Comparison of ENCODE assay signal across 10 cellular contexts in the genomic region with DNA sequence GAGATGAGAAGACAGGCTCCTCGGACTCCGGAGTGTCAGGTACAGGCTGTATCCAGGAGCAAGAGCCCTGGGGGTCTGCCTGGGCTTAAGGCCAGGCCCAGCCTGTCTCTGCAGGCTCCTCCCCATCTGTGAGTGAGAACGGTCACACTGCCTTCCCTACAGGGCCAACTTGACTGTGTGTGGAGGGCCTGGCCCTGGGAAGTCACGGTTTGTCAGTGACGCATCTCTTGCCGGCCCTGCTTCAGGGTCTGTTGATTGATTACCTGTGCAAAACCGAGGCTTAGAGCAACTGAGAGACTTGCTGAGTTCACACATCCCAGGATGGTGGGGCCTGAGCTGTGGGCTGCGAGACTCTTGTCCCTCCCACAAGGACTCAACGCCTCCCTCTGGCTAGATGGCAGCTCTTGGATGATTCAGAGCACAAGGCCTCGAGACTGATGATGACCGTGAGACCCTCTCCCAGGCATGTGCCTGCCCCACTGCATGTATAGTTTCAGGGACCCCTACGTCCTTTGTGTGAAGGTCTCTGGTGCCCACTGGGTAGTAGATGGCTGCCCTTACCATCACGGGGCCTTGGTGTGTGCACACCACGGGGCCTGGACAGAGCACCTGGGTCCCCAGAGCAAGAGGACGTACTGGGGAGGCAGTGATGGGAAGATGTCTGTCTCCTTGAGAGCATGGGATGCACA. TPM values are rescaled to one million over a fixed set of nuclear protein-coding genes. Genes with fewer than 3 reads are reported as not detected.
A peak's percentile ranks its signal among the peaks of the same experiment; 100 is the strongest.
DNase-seq lines count a peak whose midpoint lies in the region; ATAC-seq lines count a peak whose summit lies in the region.
"Had no signal": no experiment of that assay in that cellular context is flagged by ENCODE, and none has a peak within 500 bp of the region (broad histone marks: within the 10 kb centered on the region; RNA-seq: fewer than 3 reads in every experiment).

No MANE protein-coding gene starts in this region.

- H3K27me3 ChIP-seq in thymus (ENCODE audit: control insufficient read depth, insufficient read depth), result no peaks in the 10 kb centered on the region

- peaks cover 22% of the 10 kb centered on the region for H3K36me3 Mint-ChIP-seq in activated naive CD4-positive, alpha-beta T cell treated with anti-CD3 and anti-CD28 coated beads, Interleukin-2, amount 50 U/mL, for 24 hours
- peaks cover 45% of the 10 kb centered on the region for H3K36me3 Mint-ChIP-seq in memory B cell

- H3K9me3 ChIP-seq in thymus (ENCODE audit: control insufficient read depth), result no peaks in the 10 kb centered on the region
- H3K9me3 ChIP-seq: SK-N-SH had no signal

- ATAC-seq in memory B cell (ENCODE audit: low read depth), result no peak
- ATAC-seq in HG02970 (IDR thresholded peaks at IDR 0.05; ENCODE audit: low FRiP score, unreplicated experiment), result no peak

- peak overlapping the region; percentile 99 for H3K27ac Mint-ChIP-seq in activated naive CD4-positive, alpha-beta T cell treated with anti-CD3 and anti-CD28 coated beads, Interleukin-2, amount 50 U/mL, for 24 hours
- H3K27ac Mint-ChIP-seq in memory B cell, result peak overlapping the region; percentile 98

- peaks cover 76% of the 10 kb centered on the region for H3K36me3 ChIP-seq in thymus (ENCODE audit: control insufficient read depth, insufficient read depth)

- peak overlapping the region; percentile 95 for H3K27ac ChIP-seq in thymus (ENCODE audit: low read depth)

- H3K27me3 Mint-ChIP-seq in activated naive CD4-positive, alpha-beta T cell treated with anti-CD3 and anti-CD28 coated beads, Interleukin-2, amount 50 U/mL, for 24 hours, result no peaks in the 10 kb centered on the region
- H3K27me3 Mint-ChIP-seq in memory B cell, result no peaks in the 10 kb centered on the region

- 93% methylated on average over 15 of the region's 15 CpGs for WGBS in thymus

- DNase-seq in activated CD8-positive, alpha-beta memory T cell treated with anti-CD3 and anti-CD28 coated beads for 24 hours, result peak; percentile 73
- DNase-seq in activated CD8-positive, alpha-beta memory T cell treated with anti-CD3 and anti-CD28 coated beads, Interleukin-2, amount 50 U/mL, for 48 hours, result no peak
- peak in 1 of 2 donors; percentile 40 for DNase-seq in memory B cell (ENCODE audit: low spot score in 2 of 2)
- no peak for DNase-seq in NCI-H748 treated with DMSO at 0.1 percent for 48 hours (lab: John Stamatoyannopoulos, UW)
- DNase-seq in NCI-H510A treated with DMSO at 0.1 percent for 48 hours (lab: John Stamatoyannopoulos, UW), result no peak
- DNase-seq: NCI-H2171 treated with DMSO at 0.1 percent for 48 hours, SK-N-SH had no signal

- H3K9me3 Mint-ChIP-seq in activated naive CD4-positive, alpha-beta T cell treated with anti-CD3 and anti-CD28 coated beads, Interleukin-2, amount 50 U/mL, for 24 hours, result no peaks in the 10 kb centered on the region
- H3K9me3 Mint-ChIP-seq in memory B cell, result no peaks in the 10 kb centered on the region

- H3K4me3 ChIP-seq in thymus (ENCODE audit: low read length), result peak overlapping the region; percentile 43

- H3K4me3 Mint-ChIP-seq in activated naive CD4-positive, alpha-beta T cell treated with anti-CD3 and anti-CD28 coated beads, Interleukin-2, amount 50 U/mL, for 24 hours, result peak overlapping the region; percentile 92
- H3K4me3 Mint-ChIP-seq in memory B cell, result peak overlapping the region; percentile 76

- peaks cover 91% of the 10 kb centered on the region for H3K4me1 Mint-ChIP-seq in activated naive CD4-positive, alpha-beta T cell treated with anti-CD3 and anti-CD28 coated beads, Interleukin-2, amount 50 U/mL, for 24 hours
- peaks cover 69% of the 10 kb centered on the region for H3K4me1 Mint-ChIP-seq in memory B cell

- peaks cover 65% of the 10 kb centered on the region for H3K4me1 ChIP-seq in thymus (ENCODE audit: control insufficient read depth, insufficient read depth, low read length)

RNA-seq across cellular contexts. Expression of a gene that starts 6.0 kb away (rescaled TPM):
- 84.6 TPM for polyA plus RNA-seq in thymus

RNA-seq across cellular contexts. Expression of a gene that starts 46.1 kb away (rescaled TPM):
- polyA plus RNA-seq in thymus, result 22.3 TPM
